ENCODE assay signal across 1 cellular context in genomic region chr17:39920218-39921210, GRCh38.
TF ChIP-seq lines count a peak whose summit lies in the region.

No MANE protein-coding gene starts in this region.

TF ChIP-seq in K562, 482 proteins besides CTCF, POLR2A, EP300 and RAD21:
- no peak for TF ChIP-seq RBM34 (IDR thresholded peaks at IDR 0.05; ENCODE audit: borderline replicate concordance, insufficient read depth, low read length)
- TF ChIP-seq SRSF3 (IDR thresholded peaks at IDR 0.05; ENCODE audit: insufficient read depth, low read length) = no peak
